In genomic region chr2:23599691-23600090, GRCh38 we compare ENCODE assay signal across 16 cellular contexts.
DNase-seq lines count a peak whose midpoint lies in the region; ATAC-seq, FAIRE-seq and TF ChIP-seq lines count a peak whose summit lies in the region.
"Had no signal": no experiment of that assay in that cellular context is flagged by ENCODE, and none has a peak within 500 bp of the region (broad histone marks: within the 10 kb centered on the region; RNA-seq: fewer than 3 reads in every experiment).

No MANE protein-coding gene starts in this region.

- no peaks in the 10 kb centered on the region for H3K79me2 ChIP-seq in H9 (ENCODE audit: insufficient read depth, low read length)

- H2AK5ac ChIP-seq in H9 (ENCODE audit: insufficient read length, low read length) = no peak overlapping the region

- H3K27me3 ChIP-seq in H9 (ENCODE audit: insufficient read depth, low read length) = no peaks in the 10 kb centered on the region
- H3K27me3 ChIP-seq in sigmoid colon = no peaks in the 10 kb centered on the region
- H3K27me3 ChIP-seq: heart right ventricle, ovary, vagina had no signal

- peak overlapping the region in 2 of 3 experiments; percentile 18 to 79; a peak in 2 of 7 replicates for H3K27ac Mint-ChIP-seq in H9
- H3K27ac Mint-ChIP-seq: activated naive CD4-positive, alpha-beta T cell treated with anti-CD3 and anti-CD28 coated beads, Interleukin-2, amount 10 ng/mL, durations not matched to agents 7 days and 5 days had no signal

- no peak overlapping the region for H2AFZ ChIP-seq in H9 (ENCODE audit: low read length)

- no peak for FAIRE-seq in frontal cortex (lab: Jason Lieb, UNC)
- FAIRE-seq: HTR-8/SVneo, islet of Langerhans had no signal

- no peak overlapping the region for H2BK15ac ChIP-seq in H9 (ENCODE audit: low read depth, low read length)

- H3K27me3 Mint-ChIP-seq in H9 (ENCODE audit: low read depth) = no peaks in the 10 kb centered on the region; the same call in 1 of the 2 replicates

- H4K91ac ChIP-seq in H9 (ENCODE audit: insufficient read length, low read depth, low read length) = no peak overlapping the region

- TF ChIP-seq EP300 in sigmoid colon (IDR thresholded peaks at IDR 0.05) = no peak

- no peaks in the 10 kb centered on the region for H3K36me3 Mint-ChIP-seq in H9 (ENCODE audit: insufficient read depth in 1 of 3, low read depth in 3 of 3)
- H3K36me3 Mint-ChIP-seq: activated naive CD4-positive, alpha-beta T cell treated with anti-CD3 and anti-CD28 coated beads, Interleukin-2, amount 10 ng/mL, durations not matched to agents 7 days and 5 days had no signal

- no peaks in the 10 kb centered on the region for H3K79me1 ChIP-seq in H9 (ENCODE audit: insufficient read depth, low read depth, low read length, poor library complexity, severe bottlenecking)

- no peak for TF ChIP-seq CTCF in H9 (conservative IDR thresholded peaks at IDR 0.05)
- no peak for TF ChIP-seq CTCF in sigmoid colon (IDR thresholded peaks at IDR 0.05)

- H3K4me1 Mint-ChIP-seq in H9 = peaks cover 12 to 16% of the 10 kb centered on the region in 2 experiments
- H3K4me1 Mint-ChIP-seq: activated naive CD4-positive, alpha-beta T cell treated with anti-CD3 and anti-CD28 coated beads, Interleukin-2, amount 10 ng/mL, durations not matched to agents 7 days and 5 days had no signal

- intact Hi-C loops in sigmoid colon (cut with DNase I) = loop anchor here (5.0 kb wide), 1 partner anchor 32 kb away; no protein-coding TSS in a partner anchor

- H3K4me3 ChIP-seq in sigmoid colon = no peak overlapping the region
- H3K4me3 ChIP-seq: heart right ventricle, ovary, vagina had no signal

- no peaks in the 10 kb centered on the region for H3K36me3 ChIP-seq in sigmoid colon
- H3K36me3 ChIP-seq: heart right ventricle, ovary, vagina had no signal

- no peak overlapping the region for H3K4me3 Mint-ChIP-seq in H9
- H3K4me3 Mint-ChIP-seq: activated naive CD4-positive, alpha-beta T cell treated with anti-CD3 and anti-CD28 coated beads, Interleukin-2, amount 10 ng/mL, durations not matched to agents 7 days and 5 days had no signal

- no peak overlapping the region for H3K14ac ChIP-seq in H9 (ENCODE audit: insufficient read depth, low read length)

- no peak overlapping the region for H3T11ph ChIP-seq in H9 (ENCODE audit: low read length)

- no peaks in the 10 kb centered on the region for H3K4me1 ChIP-seq in H9 (ENCODE audit: insufficient read depth, low read length)
- H3K4me1 ChIP-seq in sigmoid colon = peaks cover 0 to 87% (median 64%) of the 10 kb centered on the region in 4 donors

- H3K4ac ChIP-seq in H9 (ENCODE audit: low read depth, low read length) = no peak overlapping the region

- no peak for DNase-seq in H9
- peak; percentile 55 for DNase-seq in NCI-H2029 treated with DMSO at 0.1 percent for 48 hours (lab: John Stamatoyannopoulos, UW)
- peak; percentile 82 for DNase-seq in NCI-H748 treated with DMSO at 0.1 percent for 48 hours (lab: John Stamatoyannopoulos, UW)
- no peak for DNase-seq in sigmoid colon
- no peak for DNase-seq in frontal cortex (ENCODE audit: low spot score in 2 of 2)
- DNase-seq in activated CD4-positive, alpha-beta T cell treated with anti-CD3 and anti-CD28 coated beads for 1 hour = no peak
- DNase-seq: activated CD4-positive, alpha-beta T cell treated with anti-CD3 and anti-CD28 coated beads, Interleukin-2, amount 50 U/mL, for 1 hour; activated naive CD4-positive, alpha-beta T cell treated with anti-CD3 and anti-CD28 coated beads, Interleukin-2, amount 10 ng/mL, durations not matched to agents 7 days and 5 days; DMS79; heart right ventricle had no signal

- H3K9ac ChIP-seq in H9 (ENCODE audit: extremely low read depth, insufficient read length, low read length) = no peak overlapping the region

- H4K8ac ChIP-seq in H9 (replicated peaks; ENCODE audit: insufficient read length, low read depth, low read length) = no peak overlapping the region

- H3K9me3 Mint-ChIP-seq in H9 = no peaks in the 10 kb centered on the region
- H3K9me3 Mint-ChIP-seq: activated naive CD4-positive, alpha-beta T cell treated with anti-CD3 and anti-CD28 coated beads, Interleukin-2, amount 10 ng/mL, durations not matched to agents 7 days and 5 days had no signal

- no peak overlapping the region for H3K56ac ChIP-seq in H9 (ENCODE audit: insufficient read length, low read depth, low read length)

- H4K20me1 ChIP-seq in H9 (ENCODE audit: control insufficient read depth, insufficient read depth, insufficient read length) = no peaks in the 10 kb centered on the region

- H3K9me3 ChIP-seq in H9 (ENCODE audit: control insufficient read depth, low read depth, low read length) (no peaks in the 10 kb centered on the region), sigmoid colon (no peaks in the 10 kb centered on the region)
- H3K9me3 ChIP-seq: heart right ventricle, ovary, vagina had no signal

- no peak overlapping the region for H2BK5ac ChIP-seq in H9 (ENCODE audit: insufficient read length, low read length)

- no peak overlapping the region for H4K5ac ChIP-seq in H9 (ENCODE audit: insufficient read length, low read depth, low read length)

- no peak overlapping the region for H2BK120ac ChIP-seq in H9 (ENCODE audit: low read depth, low read length, poor library complexity, severe bottlenecking)

- H2BK12ac ChIP-seq in H9 (ENCODE audit: insufficient read length, low read depth, low read length) = no peak overlapping the region

- TF ChIP-seq POLR2A in sigmoid colon (IDR thresholded peaks at IDR 0.05) = no peak

- no peak overlapping the region for H3K27ac ChIP-seq in H9 (ENCODE audit: insufficient read length, low read depth, low read length)
- peak overlapping the region in 3 of 4 donors; percentile 93 to 96 (median 95) for H3K27ac ChIP-seq in sigmoid colon
- H3K27ac ChIP-seq: heart right ventricle, ovary, vagina had no signal

- WGBS in H9 (ENCODE audit: extremely low coverage, insufficient read length, low lambda C conversion rate) = no CpG with 5 or more reads among the region's 11 CpGs
- 88 to 92% methylated on average over 11 of the region's 11 CpGs for WGBS in sigmoid colon, 2 donors

- no peak overlapping the region for H2BK20ac ChIP-seq in H9 (ENCODE audit: low read depth, low read length, poor library complexity, severe bottlenecking)

- ATAC-seq in GM19035 (IDR thresholded peaks at IDR 0.05; ENCODE audit: unreplicated experiment) = no peak
- ATAC-seq: heart right ventricle, Right ventricle myocardium inferior had no signal

- H3K4me2 ChIP-seq in H9 (ENCODE audit: insufficient read depth, insufficient read length, low read length) = no peak overlapping the region

- no peak overlapping the region for H3K18ac ChIP-seq in H9 (ENCODE audit: insufficient read length, low read depth, low read length)

- no peak overlapping the region for H3K23ac ChIP-seq in H9 (ENCODE audit: insufficient read length, low read depth, low read length)

- H3K23me2 ChIP-seq in H9 (ENCODE audit: insufficient read length, low read depth, low read length, poor library complexity, severe bottlenecking) = no peaks in the 10 kb centered on the region

Comparison
In these comparisons a context has a peak if more than half of its experiments do, and no peak if none do; other contexts are left out.
1. DNase-seq: peak in NCI-H2029 treated with DMSO at 0.1 percent for 48 hours (single experiment) and NCI-H748 treated with DMSO at 0.1 percent for 48 hours (single experiment); none in H9 (single experiment), sigmoid colon (single experiment), frontal cortex (0 of 2) and activated CD4-positive, alpha-beta T cell treated with anti-CD3 and anti-CD28 coated beads for 1 hour (single experiment).